In genomic region chr13:43838909-43839308, GRCh38 we compare ENCODE assay signal across 1 cellular context.
A peak's percentile ranks its signal among the peaks of the same experiment; 100 is the strongest.
TF ChIP-seq lines count a peak whose summit lies in the region.

No MANE protein-coding gene starts in this region.

TF ChIP-seq in SK-N-SH, 30 proteins besides CTCF, POLR2A, EP300 and RAD21 (continued from another document):
- TF ChIP-seq POLR2AphosphoS5 (IDR thresholded peaks at IDR 0.05; ENCODE audit: low read depth, low read length) (peak; percentile 33; the same call in 1 of the 2 replicates), SIN3A (IDR thresholded peaks at IDR 0.05; ENCODE audit: borderline replicate concordance, low read depth, low read length) (no peak), FOXM1 (IDR thresholded peaks at IDR 0.05; ENCODE audit: low read depth) (peak; percentile 35; the same call in 1 of the 2 replicates)
